ENCODE assay signal across 12 cellular contexts in genomic region chr5:148986636-148987035, GRCh38.
"Had no signal": no experiment of that assay in that cellular context is flagged by ENCODE, and none has a peak within 500 bp of the region (broad histone marks: within the 10 kb centered on the region; RNA-seq: fewer than 3 reads in every experiment).

No MANE protein-coding gene starts in this region.

- H3K4me3 ChIP-seq: sigmoid colon, stomach, uterus had no signal

- DNase-seq: activated CD4-positive, alpha-beta T cell treated with anti-CD3 and anti-CD28 coated beads, Interleukin-2, amount 50 U/mL, for 4 hours; activated gamma-delta T cell treated with Interleukin-2 at 50 U/mL for 16 hours; activated naive CD8-positive, alpha-beta T cell treated with anti-CD3 and anti-CD28 coated beads for 36 hours; activated T-cell treated with anti-CD3 and anti-CD28 coated beads, Interleukin-2, amount 50 U/mL, for 24 hours; anterior cingulate cortex; hypothalamus; nephron progenitor cell; sigmoid colon; stimulated activated CD4-positive, alpha-beta T cell treated with anti-CD3 and anti-CD28 coated beads, Interleukin-4, amount 100 ng/mL, for 4 hours; stomach; uterus had no signal

- H3K27ac ChIP-seq: sigmoid colon, uterus had no signal

- ATAC-seq: activated CD4-positive, CD25-positive, alpha-beta regulatory T cell treated with anti-CD3 and anti-CD28 coated beads, Interleukin-2, amount 50 U/mL, for 24 hours had no signal

- H3K27me3 ChIP-seq: sigmoid colon, stomach, uterus had no signal

- H3K4me1 ChIP-seq: uterus had no signal

- H3K36me3 ChIP-seq: sigmoid colon, stomach, uterus had no signal

- H3K9me3 ChIP-seq: sigmoid colon, stomach, uterus had no signal
